In the genomic region with DNA sequence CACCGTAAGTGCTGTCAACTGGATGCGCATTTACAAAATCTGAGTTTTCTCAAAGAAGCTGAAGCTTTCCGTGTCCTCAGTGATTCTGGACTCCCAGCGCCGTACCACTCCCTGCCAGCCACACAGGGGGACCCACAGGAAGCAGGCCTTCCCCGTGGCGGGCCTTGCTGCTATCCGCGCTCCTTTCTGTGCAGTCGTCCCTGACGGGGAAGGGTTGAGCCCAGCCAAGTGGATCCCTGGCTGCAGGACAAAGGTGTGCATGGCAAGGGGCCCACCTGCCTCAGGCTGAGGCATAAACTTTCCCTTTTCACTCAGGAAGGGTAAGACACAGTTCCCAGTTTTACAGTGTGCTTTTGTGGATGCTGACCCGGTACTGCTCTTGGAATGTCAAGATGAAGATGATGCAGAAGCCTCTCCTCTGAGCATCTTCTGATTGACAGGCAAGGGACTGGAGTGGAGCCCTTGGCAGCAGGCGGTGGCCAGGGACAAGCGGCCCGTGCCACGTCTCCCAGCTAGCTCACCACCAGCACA, we compare ENCODE assay signal across 21 cellular contexts.
A peak's percentile ranks its signal among the peaks of the same experiment; 100 is the strongest.
DNase-seq lines count a peak whose midpoint lies in the region; ATAC-seq, FAIRE-seq and TF ChIP-seq lines count a peak whose summit lies in the region.
"Had no signal": no experiment of that assay in that cellular context is flagged by ENCODE, and none has a peak within 500 bp of the region (broad histone marks: within the 10 kb centered on the region; RNA-seq: fewer than 3 reads in every experiment).

No MANE protein-coding gene starts in this region.

- H3K79me2 ChIP-seq in HepG2 (ENCODE audit: insufficient read depth, low read length) (peaks cover 88% of the 10 kb centered on the region), astrocyte (ENCODE audit: insufficient read depth, low read length) (peaks cover 92% of the 10 kb centered on the region)

- no TSS peak for BruUV-seq in HepG2 (replicated peaks; lab: Mats Ljungman, UMichigan)

- peak overlapping the region; percentile 66 for H3K27ac Mint-ChIP-seq in astrocyte (ENCODE audit: unreplicated experiment)
- H3K27ac Mint-ChIP-seq: GM23338 had no signal

- no peak for TF ChIP-seq RAD21 in HepG2 (CRISPR knock-in tag; IDR thresholded peaks at IDR 0.05)

- ATAC-seq in HepG2: no peak
- no peak for ATAC-seq in right lobe of liver
- ATAC-seq: GM23338, Panc1 had no signal

- no peak overlapping the region for H2AFZ ChIP-seq in HepG2 (ENCODE audit: low read length)
- no peak overlapping the region for H2AFZ ChIP-seq in astrocyte (ENCODE audit: low read depth, low read length)
- H2AFZ ChIP-seq: GM23338 had no signal

- peaks cover 48% of the 10 kb centered on the region for H3K4me1 ChIP-seq in HepG2 (ENCODE audit: insufficient read depth, low read length)
- peaks cover 0 to 36% (median 19%) of the 10 kb centered on the region in 4 donors for H3K4me1 ChIP-seq in right lobe of liver
- peaks cover 29% of the 10 kb centered on the region for H3K4me1 ChIP-seq in astrocyte (ENCODE audit: insufficient read depth, low read length)

- H3K27me3 Mint-ChIP-seq in astrocyte (ENCODE audit: low read depth, unreplicated experiment): no peaks in the 10 kb centered on the region
- H3K27me3 Mint-ChIP-seq: CD4-positive, alpha-beta memory T cell had no signal

- no peak overlapping the region for H3K27ac ChIP-seq in HepG2 (ENCODE audit: extremely low read length, insufficient read depth, low read length)
- H3K27ac ChIP-seq in right lobe of liver: no peak overlapping the region
- no peak overlapping the region for H3K27ac ChIP-seq in astrocyte (ENCODE audit: low read depth, low read length)

- H3K9ac ChIP-seq in HepG2 (ENCODE audit: insufficient read depth, low read depth, low read length) (no peak overlapping the region), astrocyte (ENCODE audit: low read length) (no peak overlapping the region)

- H3K4me3 Mint-ChIP-seq in astrocyte (ENCODE audit: unreplicated experiment): no peak overlapping the region
- H3K4me3 Mint-ChIP-seq: CD4-positive, alpha-beta memory T cell; GM23338 had no signal

- peaks cover 43% of the 10 kb centered on the region for H3K4me1 Mint-ChIP-seq in astrocyte (ENCODE audit: low read depth, unreplicated experiment)

- intact Hi-C loops in HepG2 (cut with micrococcal nuclease; ENCODE audit: unreplicated experiment) (no loop called here), right lobe of liver (cut with DNase I) (no loop called here)

- WGBS in HepG2 (ENCODE audit: low lambda C conversion rate): 94% methylated on average over 16 of the region's 16 CpGs
- WGBS in right lobe of liver (ENCODE audit: insufficient coverage, low coverage, low lambda C conversion rate, missing lambda C conversion rate): 60% methylated on average over 2 of the region's 16 CpGs

- no peak overlapping the region for H3K4me3 ChIP-seq in HepG2 (replicated peaks in 1 of 3; ENCODE audit: insufficient read depth in 1 of 3, low read depth in 2 of 3, low read length in 3 of 3)
- no peak overlapping the region for H3K4me3 ChIP-seq in right lobe of liver
- no peak overlapping the region for H3K4me3 ChIP-seq in astrocyte (ENCODE audit: insufficient read depth, low read depth, low read length)
- H3K4me3 ChIP-seq: GM23338 had no signal

- TF ChIP-seq POLR2A in HepG2 (IDR thresholded peaks at IDR 0.05; ENCODE audit: insufficient read depth in 1 of 2, low read depth in 2 of 2, low read length in 2 of 2) (no peak), right lobe of liver (IDR thresholded peaks at IDR 0.05) (no peak)

- DNase-seq in HepG2 (ENCODE audit: low spot score): no peak
- DNase-seq in right lobe of liver: no peak
- DNase-seq in astrocyte (ENCODE audit: low read depth): no peak
- DNase-seq in kidney tubule cell (ENCODE audit: low spot score): peak; percentile 58
- no peak for DNase-seq in GM10248 (ENCODE audit: extremely low spot score)
- no peak for DNase-seq in HK-2 (ENCODE audit: unreplicated experiment)
- DNase-seq in ecto neural progenitor cell (ENCODE audit: low spot score): no peak
- DNase-seq in NCI-H1930 (lab: John Stamatoyannopoulos, UW): no peak
- DNase-seq: CD4-positive, alpha-beta memory T cell; DND-41; GF-D8; Kasumi-1; NCI-H1105 treated with DMSO at 0.1 percent for 48 hours; NCI-H187 treated with DMSO at 0.1 percent for 48 hours; NCI-H2171; NCI-H774; SHP77 had no signal

- CTCF ChIA-PET in HepG2 (lab: Yijun Ruan, JAX; ENCODE audit: low intra/inter-chr PET ratio, low total read pairs): no interaction called here
- CTCF ChIA-PET in GM10248 (lab: Yijun Ruan, JAX): no interaction called here

- H4K20me1 ChIP-seq in HepG2 (ENCODE audit: insufficient read depth, low read length) (peaks cover 85% of the 10 kb centered on the region), astrocyte (ENCODE audit: insufficient read depth, low read length) (peaks cover 92% of the 10 kb centered on the region)

- H3K36me3 Mint-ChIP-seq in astrocyte (ENCODE audit: low read depth, unreplicated experiment): peaks cover 2% of the 10 kb centered on the region

- in situ Hi-C loops in HepG2 (cut with HindIII; ENCODE audit: extremely low pct_ligation_motif_present, low pct_unique_long_range_greater_than_20kb): no loop called here

- no peak for FAIRE-seq in HepG2 (lab: Jason Lieb, UNC)
- FAIRE-seq in astrocyte (lab: Jason Lieb, UNC): no peak
- FAIRE-seq: A204.1, D721Med had no signal

- no peak overlapping the region for H3K4me2 ChIP-seq in HepG2 (ENCODE audit: low read depth, low read length)
- no peak overlapping the region for H3K4me2 ChIP-seq in astrocyte (ENCODE audit: low read length)
- H3K4me2 ChIP-seq: GM23338 had no signal

- no peaks in the 10 kb centered on the region for H3K9me3 ChIP-seq in HepG2 (ENCODE audit: low read length)
- H3K9me3 ChIP-seq in right lobe of liver: no peaks in the 10 kb centered on the region
- H3K9me3 ChIP-seq in astrocyte (ENCODE audit: insufficient read depth, low read depth, low read length): no peaks in the 10 kb centered on the region

- no peaks in the 10 kb centered on the region for H3K27me3 ChIP-seq in HepG2 (ENCODE audit: control insufficient read depth in 1 of 2, insufficient read depth in 2 of 2, low read length in 2 of 2)
- H3K27me3 ChIP-seq in right lobe of liver: no peaks in the 10 kb centered on the region
- no peaks in the 10 kb centered on the region for H3K27me3 ChIP-seq in astrocyte (ENCODE audit: insufficient read depth, low read length)

- no peak for TF ChIP-seq CTCF in HepG2 (CRISPR knock-in tag; IDR thresholded peaks at IDR 0.05)
- TF ChIP-seq CTCF in right lobe of liver (IDR thresholded peaks at IDR 0.05): no peak
- TF ChIP-seq CTCF in astrocyte (IDR thresholded peaks at IDR 0.05; ENCODE audit: insufficient read depth, low read depth, low read length): no peak
- TF ChIP-seq CTCF in GM10248 (IDR thresholded peaks at IDR 0.05; ENCODE audit: control extremely low read depth, extremely low read depth, low read depth, missing control alignments): no peak

- no peaks in the 10 kb centered on the region for H3K9me3 Mint-ChIP-seq in astrocyte (ENCODE audit: unreplicated experiment)
- H3K9me3 Mint-ChIP-seq: CD4-positive, alpha-beta memory T cell; GM23338 had no signal

- TF ChIP-seq EP300 in HepG2 (IDR thresholded peaks at IDR 0.05; ENCODE audit: low read depth in 2 of 2, low read length in 2 of 2) (no peak), HepG2 (CRISPR knock-in tag; IDR thresholded peaks at IDR 0.05; ENCODE audit: borderline replicate concordance) (no peak)

- H3K36me3 ChIP-seq in HepG2 (replicated peaks in 1 of 2; ENCODE audit: control insufficient read depth in 1 of 2, insufficient read depth in 2 of 2, low read length in 2 of 2) (peaks cover 7 to 21% of the 10 kb centered on the region in 2 experiments), right lobe of liver (no peaks in the 10 kb centered on the region), astrocyte (ENCODE audit: insufficient read depth, low read length) (no peaks in the 10 kb centered on the region)

- POLR2A ChIA-PET in HepG2 (lab: Yijun Ruan, JAX): no interaction called here
- POLR2A ChIA-PET in GM10248 (lab: Yijun Ruan, JAX): no interaction called here

TF ChIP-seq in HepG2, 621 proteins besides CTCF, POLR2A, EP300 and RAD21:
- TF ChIP-seq AGO2 (optimal IDR thresholded peaks at IDR 0.05; ENCODE audit: low read depth, low read length) (peak; percentile 25), RBM22 (optimal IDR thresholded peaks at IDR 0.05; ENCODE audit: low read length) (peak; percentile 47), FOXO4 (CRISPR knock-in tag; conservative IDR thresholded peaks at IDR 0.05) (no peak)
